In genomic region chr1:145858937-145859490, GRCh38 we compare ENCODE assay signal across 8 cellular contexts. TPM values are rescaled to one million over a fixed set of nuclear protein-coding genes. Genes with fewer than 3 reads are reported as not detected.
A peak's percentile ranks its signal among the peaks of the same experiment; 100 is the strongest.
DNase-seq lines count a peak whose midpoint lies in the region; ATAC-seq and TF ChIP-seq lines count a peak whose summit lies in the region.

Gene PIAS3 (minus strand): TSS chr1:145859081. CDS start chr1:145858990, 91 bp downstream.

- peak within 1 kb of the TSS; percentile 93 for H4K91ac ChIP-seq in IMR-90 (ENCODE audit: insufficient read depth, low read depth, low read length)

- H2BK120ac ChIP-seq in IMR-90 (ENCODE audit: low read depth, low read length), result peak within 1 kb of the TSS; percentile 92

- H3K4me3 ChIP-seq in IMR-90 (ENCODE audit: insufficient read depth, low read depth, low read length), result peak within 1 kb of the TSS; percentile 84
- H3K4me3 ChIP-seq in OCI-LY7 (ENCODE audit: low read depth, low read length, poor library complexity, severe bottlenecking), result peak within 1 kb of the TSS; percentile 84
- peak within 1 kb of the TSS; percentile 68 to 97 for H3K4me3 ChIP-seq in mucosa of rectum (ENCODE audit: low read length in 2 of 2)

- intact Hi-C loops in IMR-90 (cut with micrococcal nuclease) (loop anchor here (1.0 to 5.0 kb wide), 2 partner anchors 33 to 98 kb away; partner anchors contain the start of gene LIX1L), OCI-LY7 (cut with micrococcal nuclease; ENCODE audit: unreplicated experiment) (loop anchor here (1.0 to 2.0 kb wide), 6 partner anchors 14 to 154 kb away; partner anchors contain the start of genes ITGA10, LIX1L, NUDT17 and POLR3C)

- ATAC-seq in GM21528 (IDR thresholded peaks at IDR 0.05; ENCODE audit: low FRiP score, unreplicated experiment) (peak; percentile 84), IMR-90 (ENCODE audit: low read depth) (peak; percentile 94)

- peak within 1 kb of the TSS; percentile 88 for H3K56ac ChIP-seq in IMR-90 (ENCODE audit: extremely low read depth, insufficient read depth, low read length)

- no peak for TF ChIP-seq POLR2A in IMR-90 (IDR thresholded peaks at IDR 0.05; ENCODE audit: low read depth, low read length)

- no peak within 1 kb of the TSS for H2BK20ac ChIP-seq in IMR-90 (ENCODE audit: low read depth, low read length)

- peak within 1 kb of the TSS; percentile 96 for H3K23ac ChIP-seq in IMR-90 (ENCODE audit: low read depth, low read length)

- H4K5ac ChIP-seq in IMR-90 (ENCODE audit: low read depth, low read length), result peak within 1 kb of the TSS; percentile 76

- H3K4me1 ChIP-seq in IMR-90 (ENCODE audit: control insufficient read depth, insufficient read depth, low read length) (peaks cover 3% of the 10 kb centered on the region), OCI-LY7 (ENCODE audit: insufficient read depth, low read length, poor library complexity, severe bottlenecking) (peaks cover 13% of the 10 kb centered on the region), mucosa of rectum (ENCODE audit: control insufficient read depth in 2 of 2, insufficient read depth in 2 of 2, low read length in 2 of 2) (peaks cover 4 to 8% of the 10 kb centered on the region in 2 donors)

- no peaks in the 10 kb centered on the region for H3K79me2 ChIP-seq in OCI-LY7 (ENCODE audit: insufficient read depth, low read depth, low read length)

- H2AFZ ChIP-seq in IMR-90 (replicated peaks; ENCODE audit: low read length, poor library complexity), result peak within 1 kb of the TSS; percentile 100
- H2AFZ ChIP-seq in OCI-LY7 (ENCODE audit: low read length), result peak within 1 kb of the TSS; percentile 98

- 12% methylated on average over 6 of the region's 36 CpGs; no CpG with 5 or more reads in 1 of the 2 experiments for WGBS in IMR-90 (ENCODE audit: extremely low coverage in 2 of 2, insufficient read length in 1 of 2), 2 experiments

- CTCF ChIA-PET in IMR-90 (lab: Yijun Ruan, JAX) (interaction anchor here (0.6 to 2.3 kb wide), 10 partner anchors 9 to 148 kb away, joined by 3 to 13 read pairs (median 5); partner anchors contain the start of genes LIX1L and NUDT17), OCI-LY7 (lab: Charles Lee; ENCODE audit: unreplicated experiment) (interaction anchor here (0.6 to 3.4 kb wide), 6 partner anchors 9 to 118 kb away, joined by 3 to 44 read pairs (median 4); partner anchors contain the start of genes LIX1L and NUDT17)

- TF ChIP-seq CTCF in IMR-90 (conservative IDR thresholded peaks at IDR 0.05; ENCODE audit: low read depth, low read length), result no peak
- TF ChIP-seq CTCF in OCI-LY7 (conservative IDR thresholded peaks at IDR 0.05; ENCODE audit: low read length), result no peak

- peak within 1 kb of the TSS; percentile 87 for H2AK5ac ChIP-seq in IMR-90 (ENCODE audit: low read depth, low read length)

- H3K9ac ChIP-seq in IMR-90 (ENCODE audit: low read depth, low read length) (peak within 1 kb of the TSS; percentile 93), mucosa of rectum (ENCODE audit: low read depth in 1 of 2, low read length in 2 of 2) (peak within 1 kb of the TSS; percentile 79 to 81)

- H3K9me2 ChIP-seq in OCI-LY7 (ENCODE audit: insufficient read depth, low read length), result no peaks in the 10 kb centered on the region

- peak within 1 kb of the TSS; percentile 86 for H3K18ac ChIP-seq in IMR-90 (ENCODE audit: low read depth, low read length)

- H2BK5ac ChIP-seq in IMR-90 (ENCODE audit: low read depth, low read length, poor library complexity, severe bottlenecking), result peak within 1 kb of the TSS; percentile 97

- H3K9me3 ChIP-seq in IMR-90 (ENCODE audit: control insufficient read depth, insufficient read depth, low read length) (no peaks in the 10 kb centered on the region), OCI-LY7 (ENCODE audit: low read length) (no peaks in the 10 kb centered on the region), mucosa of rectum (ENCODE audit: control insufficient read depth in 2 of 2, low read length in 2 of 2) (no peaks in the 10 kb centered on the region)

- peak within 1 kb of the TSS; percentile 69 for H3K4me2 ChIP-seq in IMR-90 (ENCODE audit: low read depth, low read length)
- H3K4me2 ChIP-seq in OCI-LY7 (ENCODE audit: low read length), result peak within 1 kb of the TSS; percentile 83

- H4K20me1 ChIP-seq in IMR-90 (ENCODE audit: insufficient read depth, low read length), result peaks cover 16% of the 10 kb centered on the region; the same call in 1 of the 2 replicates
- H4K20me1 ChIP-seq in OCI-LY7 (ENCODE audit: insufficient read depth, low read length), result no peaks in the 10 kb centered on the region

- H3K4ac ChIP-seq in IMR-90 (ENCODE audit: low read depth, low read length), result peak within 1 kb of the TSS; percentile 95

- H3K14ac ChIP-seq in IMR-90 (replicated peaks; ENCODE audit: low read depth, low read length), result peak within 1 kb of the TSS; percentile 96

- in situ Hi-C loops in IMR-90 (cut with MboI; ENCODE audit: low sequenced_read_pairs), result no loop called here

- POLR2A ChIA-PET in IMR-90 (lab: Charles Lee; ENCODE audit: unreplicated experiment) (interaction anchor here (0.6 to 1.7 kb wide), 5 partner anchors 10 to 99 kb away, joined by 3 to 14 read pairs (median 5); partner anchors contain the start of gene LIX1L), OCI-LY7 (lab: Charles Lee) (interaction anchor here (0.6 to 4.6 kb wide), 33 partner anchors 8 to 180 kb away, joined by 3 to 65 read pairs (median 3); partner anchors contain the start of genes ANKRD34A, ANKRD35, LIX1L and NUDT17)

- H2BK15ac ChIP-seq in IMR-90 (ENCODE audit: low read depth, low read length), result peak within 1 kb of the TSS; percentile 89; the same call in 1 of the 3 replicates

- H2AK9ac ChIP-seq in IMR-90 (replicated peaks; ENCODE audit: low read depth, low read length, poor library complexity), result peak within 1 kb of the TSS; percentile 98

- H3K27ac ChIP-seq in IMR-90 (ENCODE audit: insufficient read depth, low read length) (peak within 1 kb of the TSS; percentile 96), OCI-LY7 (ENCODE audit: low read depth, low read length, poor library complexity, severe bottlenecking) (peak within 1 kb of the TSS; percentile 68), epithelial cell of prostate (peak within 1 kb of the TSS; percentile 65), mucosa of rectum (ENCODE audit: low read depth in 2 of 2, low read length in 2 of 2) (peak within 1 kb of the TSS; percentile 86 to 91)

- peaks cover 19 to 50% of the 10 kb centered on the region in 2 experiments for H3K79me1 ChIP-seq in IMR-90 (ENCODE audit: low read depth in 1 of 2, low read length in 2 of 2)

- dilution Hi-C loops in IMR-90 (cut with HindIII; ENCODE audit: low sequenced_read_pairs, unreplicated experiment), result no loop called here

- H3K36me3 ChIP-seq in IMR-90 (ENCODE audit: control insufficient read depth, insufficient read depth, low read length) (peaks cover 25% of the 10 kb centered on the region), OCI-LY7 (ENCODE audit: insufficient read depth, low read length) (peaks cover 29% of the 10 kb centered on the region; the same call in 1 of the 2 replicates), mucosa of rectum (ENCODE audit: control insufficient read depth in 2 of 2, insufficient read depth in 2 of 2, low read length in 2 of 2) (peaks cover 19% of the 10 kb centered on the region in 2 donors)

- TF ChIP-seq RAD21 in IMR-90 (IDR thresholded peaks at IDR 0.05; ENCODE audit: low read length), result no peak

- peaks cover 16% of the 10 kb centered on the region for H3K9me1 ChIP-seq in IMR-90 (ENCODE audit: insufficient read depth, low read length)

- peak within 1 kb of the TSS; percentile 69 to 99 for H4K8ac ChIP-seq in IMR-90 (ENCODE audit: low read depth in 2 of 2, low read length in 2 of 2)

- DNase-seq in DMS 273 treated with DMSO at 0.1 percent for 48 hours (lab: John Stamatoyannopoulos, UW), result peak; percentile 91
- peak; percentile 93 for DNase-seq in IMR-90
- DNase-seq in OCI-LY7 (ENCODE audit: low spot score), result peak; percentile 95
- peak; percentile 89 for DNase-seq in activated T-cell treated with anti-CD3 and anti-CD28 coated beads for 48 hours (ENCODE audit: low read depth)
- DNase-seq in epithelial cell of prostate (ENCODE audit: low read depth, low spot score), result peak; percentile 72
- DNase-seq in stimulated activated CD8-positive, alpha-beta memory T cell treated with anti-CD3 and anti-CD28 coated beads, Interleukin-4, amount 100 ng/mL, for 4 hours (ENCODE audit: low read depth in 2 of 2, low spot score in 1 of 2), result peak; percentile 65 to 70

- H3K27me3 ChIP-seq in IMR-90 (ENCODE audit: control insufficient read depth, insufficient read depth, low read length) (no peaks in the 10 kb centered on the region), mucosa of rectum (ENCODE audit: control insufficient read depth in 2 of 2, insufficient read depth in 2 of 2, low read length in 2 of 2) (no peaks in the 10 kb centered on the region)

- no TSS peak for BruUV-seq in IMR-90 (replicated peaks; lab: Mats Ljungman, UMichigan)
- BruUV-seq in OCI-LY7 (replicated peaks; lab: Mats Ljungman, UMichigan), result no TSS peak

TF ChIP-seq in IMR-90, 13 proteins besides CTCF, POLR2A, EP300 and RAD21:
- TF ChIP-seq MXI1 (IDR thresholded peaks at IDR 0.05; ENCODE audit: borderline replicate concordance, low read depth, low read length), result peak; percentile 37; the same call in 1 of the 2 replicates
- no peak for TF ChIP-seq RCOR1 (IDR thresholded peaks at IDR 0.05; ENCODE audit: insufficient replicate concordance, low read length)
- no peak for TF ChIP-seq NFE2L2 (IDR thresholded peaks at IDR 0.05; ENCODE audit: low read depth, low read length)
- TF ChIP-seq MAZ (IDR thresholded peaks at IDR 0.05; ENCODE audit: borderline replicate concordance, low read depth, low read length), result peak; percentile 95
- no peak for TF ChIP-seq FOS (IDR thresholded peaks at IDR 0.05; ENCODE audit: low read depth, low read length)
- TF ChIP-seq CEBPB (IDR thresholded peaks at IDR 0.05; ENCODE audit: low read depth, low read length), result 0 out of 2 replicates have a peak, but pooled peaks have one; percentile 16
TF ChIP-seq in IMR-90: peak in this region for 3.

RNA-seq across cellular contexts. Expression of gene PIAS3, which starts in this region (rescaled TPM):
- total RNA-seq in IMR-90 (2012; rRNA removed), result 10.8 and 11.1 TPM in 2 replicates
- polyA plus RNA-seq in IMR-90 (2012; rRNA removed), result 52.9 and 53.7 TPM in 2 replicates
- polyA plus RNA-seq in IMR-90 (2012; cell fraction: cytosol; rRNA removed), result 29.7 and 45.1 TPM in 2 replicates
- 173 and 179 TPM in 2 replicates for polyA plus RNA-seq in IMR-90 (2012; cell fraction: nucleus; rRNA removed; ENCODE audit: low replicate concordance)
- 7.8 and 9.4 TPM in 2 replicates for total RNA-seq in OCI-LY7 (2014; rRNA removed; shearing (Covaris generic))
- 28.1 and 32.8 TPM in 2 replicates for total RNA-seq in OCI-LY7 (2022)

Comparison
In these comparisons a context has a peak if more than half of its experiments do, and no peak if none do; other contexts are left out.
1. Peak in every context shown above with its lines: DNase-seq, ATAC-seq, H3K4me3 ChIP-seq and H3K27ac ChIP-seq.